ENCODE assay signal across 8 cellular contexts in the genomic region with DNA sequence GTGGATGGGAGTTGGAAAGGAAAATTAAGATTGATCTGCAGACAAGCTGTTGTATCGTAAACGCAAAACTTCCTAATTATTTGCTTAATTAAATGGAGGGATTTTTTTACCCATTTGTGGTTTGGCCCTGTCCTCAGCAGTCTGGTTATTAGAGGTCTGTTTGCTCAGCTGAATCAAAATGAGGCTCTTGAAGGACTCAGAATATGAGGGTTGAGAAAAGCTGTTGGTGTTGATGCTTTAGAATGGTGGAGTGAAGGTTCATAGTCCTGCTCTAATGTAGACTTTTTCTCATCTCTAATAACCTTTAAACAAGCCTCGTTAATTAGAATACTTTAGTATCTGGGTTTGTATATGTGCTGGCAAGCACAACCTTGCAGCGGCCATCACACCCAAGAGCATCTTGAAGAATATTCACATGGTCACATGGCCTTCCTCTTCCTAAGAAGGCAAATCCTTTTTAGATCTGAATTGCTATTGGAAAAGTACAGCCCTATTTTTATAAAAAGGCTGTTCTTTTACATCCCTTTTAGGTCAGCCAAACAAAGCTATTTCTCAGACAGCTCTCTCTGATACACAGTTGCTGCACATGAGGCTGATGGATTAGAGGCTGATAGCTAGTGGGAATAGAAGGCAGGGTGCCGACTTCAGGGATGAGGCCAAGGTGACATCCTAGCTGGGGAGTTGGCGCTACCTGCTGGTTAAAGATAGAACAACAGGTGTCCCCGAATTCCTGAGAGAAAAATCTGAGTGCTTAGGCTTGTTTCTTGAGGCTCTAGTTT. TPM values are rescaled to one million over a fixed set of nuclear protein-coding genes. Genes with fewer than 3 reads are reported as not detected.
DNase-seq lines count a peak whose midpoint lies in the region; ATAC-seq and TF ChIP-seq lines count a peak whose summit lies in the region.

No MANE protein-coding gene starts in this region.

- H3K27me3 ChIP-seq in H7 (ENCODE audit: control insufficient read depth, insufficient read depth, low read length), result no peaks in the 10 kb centered on the region
- H3K27me3 ChIP-seq in dorsolateral prefrontal cortex, result no peaks in the 10 kb centered on the region
- no peaks in the 10 kb centered on the region for H3K27me3 ChIP-seq in lower lobe of right lung (ENCODE audit: low read depth)

- POLR2A ChIA-PET in activated CD4-positive, alpha-beta memory T cell treated with anti-CD3 and anti-CD28 coated beads, Interleukin-2, amount 10 ng/mL, durations not matched to agents 7 days and 5 days (lab: Charles Lee), result interaction anchor here (0.6 to 3.1 kb wide), 13 partner anchors 10 to 152 kb away, joined by 3 to 38 read pairs (median 4); partner anchors contain the start of gene MACF1

- DNase-seq in AG09309 (ENCODE audit: low read depth) (peak; percentile 23), H7 (peak; percentile 85), NCI-H748 (lab: John Stamatoyannopoulos, UW; ENCODE audit: unreplicated experiment) (peak; percentile 99), dorsolateral prefrontal cortex (peak in 8 of 10 donors; percentile 57 to 77 (median 64)), lower lobe of right lung (no peak)
- peak; percentile 61 for DNase-seq in activated CD4-positive, alpha-beta memory T cell treated with anti-CD3 and anti-CD28 coated beads, Interleukin-2, amount 10 ng/mL, durations not matched to agents 7 days and 5 days
- peak; percentile 11 for DNase-seq in stimulated activated CD8-positive, alpha-beta memory T cell treated with anti-CD3 and anti-CD28 coated beads, Interleukin-15, amount 100 ng/mL, for 24 hours (ENCODE audit: low read depth)

- H3K27ac ChIP-seq in dorsolateral prefrontal cortex (peak overlapping the region; percentile 6 to 87 (median 72)), lower lobe of right lung (no peak overlapping the region)

- CTCF ChIA-PET in activated CD4-positive, alpha-beta memory T cell treated with anti-CD3 and anti-CD28 coated beads, Interleukin-2, amount 10 ng/mL, durations not matched to agents 7 days and 5 days (lab: Charles Lee), result interaction anchor here (0.6 to 8.3 kb wide), 24 partner anchors 8 to 167 kb away, joined by 3 to 184 read pairs (median 6); partner anchors contain the start of gene MACF1

- intact Hi-C loops in dorsolateral prefrontal cortex (cut with DNase I), result loop anchor here (1.0 to 5.0 kb wide), 4 partner anchors 64 to 161 kb away; no protein-coding TSS in a partner anchor
- intact Hi-C loops in lower lobe of right lung (cut with DNase I), result loop anchor here (10.0 kb wide), 1 partner anchor 54 kb away; the partner anchor contains the start of gene MACF1

- H3K4me1 Mint-ChIP-seq in activated CD4-positive, alpha-beta memory T cell treated with anti-CD3 and anti-CD28 coated beads, Interleukin-2, amount 10 ng/mL, durations not matched to agents 7 days and 5 days, result peaks cover 28% of the 10 kb centered on the region

- no peak overlapping the region for H3K4me3 ChIP-seq in AG09309 (ENCODE audit: control insufficient read depth, low read depth, low read length)
- no peak overlapping the region for H3K4me3 ChIP-seq in H7 (ENCODE audit: insufficient read depth, low read depth, low read length)
- H3K4me3 ChIP-seq in dorsolateral prefrontal cortex, result peak overlapping the region in 1 of 59 donors; percentile 5
- no peak overlapping the region for H3K4me3 ChIP-seq in lower lobe of right lung

- no peaks in the 10 kb centered on the region for H3K27me3 Mint-ChIP-seq in activated CD4-positive, alpha-beta memory T cell treated with anti-CD3 and anti-CD28 coated beads, Interleukin-2, amount 10 ng/mL, durations not matched to agents 7 days and 5 days

- ATAC-seq in lower lobe of right lung (peak; percentile 81 to 88), GM18867 (IDR thresholded peaks at IDR 0.05; ENCODE audit: unreplicated experiment) (no peak)

- H3K27ac Mint-ChIP-seq in activated CD4-positive, alpha-beta memory T cell treated with anti-CD3 and anti-CD28 coated beads, Interleukin-2, amount 10 ng/mL, durations not matched to agents 7 days and 5 days, result peak overlapping the region; percentile 11

- no peaks in the 10 kb centered on the region for H3K9me3 ChIP-seq in lower lobe of right lung

- H3K4me3 Mint-ChIP-seq in activated CD4-positive, alpha-beta memory T cell treated with anti-CD3 and anti-CD28 coated beads, Interleukin-2, amount 10 ng/mL, durations not matched to agents 7 days and 5 days, result no peak overlapping the region

- H3K4me1 ChIP-seq in lower lobe of right lung, result peaks cover 28% of the 10 kb centered on the region

- peaks cover 37% of the 10 kb centered on the region for H3K36me3 Mint-ChIP-seq in activated CD4-positive, alpha-beta memory T cell treated with anti-CD3 and anti-CD28 coated beads, Interleukin-2, amount 10 ng/mL, durations not matched to agents 7 days and 5 days (ENCODE audit: low read depth)

- no peaks in the 10 kb centered on the region for H3K9me3 Mint-ChIP-seq in activated CD4-positive, alpha-beta memory T cell treated with anti-CD3 and anti-CD28 coated beads, Interleukin-2, amount 10 ng/mL, durations not matched to agents 7 days and 5 days

- peaks cover 8% of the 10 kb centered on the region for H3K36me3 ChIP-seq in H7 (replicated peaks; ENCODE audit: control insufficient read depth, insufficient read depth, low read length)
- H3K36me3 ChIP-seq in lower lobe of right lung, result peaks cover 66% of the 10 kb centered on the region

- TF ChIP-seq CTCF in AG09309 (IDR thresholded peaks at IDR 0.05; ENCODE audit: control insufficient read depth, insufficient read depth, low read depth, low read length, missing control alignments) (peak; percentile 88), dorsolateral prefrontal cortex (IDR thresholded peaks at IDR 0.05 in 54 of 56, conservative IDR thresholded peaks at IDR 0.05 in 2 of 56; ENCODE audit: low read depth in 1 of 56, partially characterized antibody in 56 of 56) (peak; percentile 56 to 94 (median 85)), lower lobe of right lung (IDR thresholded peaks at IDR 0.05) (peak; percentile 81)

RNA-seq across cellular contexts. Expression of gene MACF1, which starts 53.8 kb away (rescaled TPM):
- total RNA-seq in H7 (2014; rRNA removed; shearing (Covaris generic)), result 102 and 152 TPM in 2 replicates
- 100 to 1,000 TPM; 345 to 381 TPM for total RNA-seq in activated CD4-positive, alpha-beta memory T cell treated with anti-CD3 and anti-CD28 coated beads, Interleukin-2, amount 10 ng/mL, durations not matched to agents 7 days and 5 days
- 100 to 1,000 TPM; 403 to 915 (median 551) TPM for total RNA-seq in dorsolateral prefrontal cortex
- total RNA-seq in lower lobe of right lung, result 506 TPM
